Comparison of ENCODE assay signal across 25 cellular contexts in the genomic region with DNA sequence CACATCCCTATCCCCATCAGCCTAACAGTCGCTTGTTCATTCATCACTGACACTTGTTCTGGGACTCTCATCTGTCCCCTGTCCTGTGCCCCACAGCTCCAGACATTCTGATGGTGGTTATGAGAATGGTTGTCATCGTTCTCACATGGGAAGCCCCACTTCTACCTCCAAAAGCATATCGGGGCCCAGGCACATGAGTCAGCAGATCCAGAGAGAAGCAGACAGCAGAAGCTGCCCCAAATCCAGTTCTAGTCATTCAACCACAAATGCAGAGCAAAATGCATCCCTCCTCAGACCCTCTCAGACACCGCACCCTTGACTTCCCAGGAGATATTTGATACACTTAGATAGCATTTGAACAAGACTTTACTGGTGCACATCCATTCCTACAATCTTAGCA.
"Had no signal": no experiment of that assay in that cellular context is flagged by ENCODE, and none has a peak within 500 bp of the region (broad histone marks: within the 10 kb centered on the region; RNA-seq: fewer than 3 reads in every experiment).

No MANE protein-coding gene starts in this region.

- H3K9me3 ChIP-seq: MG63 had no signal

- H3K27me3 ChIP-seq: MG63 had no signal

- DNase-seq: Karpas-422, Kasumi-1, MG63, MM.1S, MV-4-11, NCI-H1048, NCI-H1092, NCI-H1092 treated with DMSO at 0.1 percent for 48 hours, NCI-H1105, NCI-H1105 treated with DMSO at 0.1 percent for 48 hours, NCI-H1417 treated with DMSO at 0.1 percent for 48 hours, NCI-H1436, NCI-H1436 treated with DMSO at 0.1 percent for 48 hours, NCI-H146, NCI-H187, NCI-H187 treated with DMSO at 0.1 percent for 48 hours, NCI-H1930, NCI-H2081, NCI-H2081 treated with DMSO at 0.1 percent for 48 hours, NCI-H2107, NCI-H2227 treated with DMSO at 0.1 percent for 48 hours, NCI-H226, NCI-H345, NCI-H510A, NCI-H510A treated with DMSO at 0.1 percent for 48 hours had no signal

- H3K4me3 ChIP-seq: MG63 had no signal

- H3K36me3 ChIP-seq: MG63 had no signal
